1 cellular context compared by ENCODE assay signal in genomic region chr19:4589579-4590410, GRCh38.
TF ChIP-seq lines count a peak whose summit lies in the region.

No MANE protein-coding gene starts in this region.

TF ChIP-seq in IMR-90, 13 proteins besides CTCF, POLR2A, EP300 and RAD21:
- TF ChIP-seq SMC3 (IDR thresholded peaks at IDR 0.05; ENCODE audit: low read depth, low read length), result no peak
- no peak for TF ChIP-seq BHLHE40 (IDR thresholded peaks at IDR 0.05; ENCODE audit: low read depth, low read length)
- no peak for TF ChIP-seq CEBPB (IDR thresholded peaks at IDR 0.05; ENCODE audit: low read depth, low read length)
- no peak for TF ChIP-seq USF2 (IDR thresholded peaks at IDR 0.05; ENCODE audit: low read depth, low read length)
- no peak for TF ChIP-seq RFX5 (IDR thresholded peaks at IDR 0.05; ENCODE audit: low read depth, low read length)
- no peak for TF ChIP-seq FOS (IDR thresholded peaks at IDR 0.05; ENCODE audit: low read depth, low read length)
- TF ChIP-seq MXI1 (IDR thresholded peaks at IDR 0.05; ENCODE audit: borderline replicate concordance, low read depth, low read length), result no peak
- TF ChIP-seq NFE2L2 (IDR thresholded peaks at IDR 0.05; ENCODE audit: low read depth, low read length), result no peak
- TF ChIP-seq CHD1 (IDR thresholded peaks at IDR 0.05; ENCODE audit: low read depth, low read length), result no peak
- no peak for TF ChIP-seq ELK1 (IDR thresholded peaks at IDR 0.05; ENCODE audit: borderline replicate concordance, low read depth, low read length)
- TF ChIP-seq MAZ (IDR thresholded peaks at IDR 0.05; ENCODE audit: borderline replicate concordance, low read depth, low read length), result no peak
- no peak for TF ChIP-seq MAFK (IDR thresholded peaks at IDR 0.05; ENCODE audit: low read depth, low read length)
- no peak for TF ChIP-seq RCOR1 (IDR thresholded peaks at IDR 0.05; ENCODE audit: insufficient replicate concordance, low read length)
